Comparison of ENCODE assay signal across 21 cellular contexts in the genomic region with DNA sequence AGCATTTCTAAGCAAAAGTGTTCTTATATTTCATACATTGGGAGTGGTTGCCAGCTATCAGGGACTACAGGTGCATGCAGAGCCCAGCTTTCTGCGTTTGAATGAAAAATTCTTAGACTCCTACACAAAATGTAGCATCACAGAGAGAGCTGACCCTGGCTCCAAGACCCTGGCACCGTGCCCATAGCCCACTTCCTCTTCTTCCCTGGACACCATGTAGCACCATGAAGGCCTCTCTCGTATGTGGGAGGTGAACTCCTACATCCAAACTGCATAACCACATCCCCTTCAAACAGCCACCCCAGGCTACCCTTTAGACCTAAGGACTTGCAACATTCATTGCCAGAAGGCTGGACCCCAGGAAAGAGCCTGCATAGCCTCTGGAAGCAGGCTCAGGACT.
"Had no signal": no experiment of that assay in that cellular context is flagged by ENCODE, and none has a peak within 500 bp of the region (broad histone marks: within the 10 kb centered on the region; RNA-seq: fewer than 3 reads in every experiment).

No MANE protein-coding gene starts in this region.

- H3K4me1 Mint-ChIP-seq: activated naive CD8-positive, alpha-beta T cell treated with anti-CD3 and anti-CD28 coated beads for 36 hours; T-cell had no signal

- H3K27me3 Mint-ChIP-seq: activated B cell treated with CpG ODN at 0.5 μM for 24 hours; activated CD4-positive, alpha-beta memory T cell treated with anti-CD3 and anti-CD28 coated beads for 36 hours; activated naive CD8-positive, alpha-beta T cell treated with anti-CD3 and anti-CD28 coated beads for 36 hours; progenitor cell of endocrine pancreas; T-cell had no signal

- H3K4me3 Mint-ChIP-seq: activated B cell treated with CpG ODN at 0.5 μM for 24 hours; activated CD4-positive, alpha-beta memory T cell treated with anti-CD3 and anti-CD28 coated beads for 36 hours; activated naive CD8-positive, alpha-beta T cell treated with anti-CD3 and anti-CD28 coated beads for 36 hours; activated T-helper 1 cell treated with anti-CD3 and anti-CD28 coated beads, Interleukin-12 subunit alpha, Interleukin-12 subunit beta, Interleukin-2, Interleukin-4 antibody, amounts not matched to agents 30 ng/mL and 10 ng/mL and 1 ng/mL, durations not matched to agents 14 hours and 24 hours and 36 hours; dendritic cell treated with granulocyte-macrophage colony-stimulating factor and Interleukin-4, amounts not matched to agents 40 ng/mL and 50 ng/mL, for 4 days; naive B cell; neural crest cell; stimulated activated naive CD8-positive, alpha-beta T cell treated with anti-CD3 and anti-CD28 coated beads, Interleukin-15, amount 100 ng/mL, for 72 hours; T-cell had no signal

- H3K9me3 Mint-ChIP-seq: activated B cell treated with CpG ODN at 0.5 μM for 24 hours; activated CD4-positive, alpha-beta memory T cell treated with anti-CD3 and anti-CD28 coated beads for 36 hours; activated naive CD8-positive, alpha-beta T cell treated with anti-CD3 and anti-CD28 coated beads for 36 hours; activated T-helper 1 cell treated with anti-CD3 and anti-CD28 coated beads, Interleukin-12 subunit alpha, Interleukin-12 subunit beta, Interleukin-2, Interleukin-4 antibody, amounts not matched to agents 30 ng/mL and 10 ng/mL and 1 ng/mL, durations not matched to agents 14 hours and 24 hours and 36 hours; naive B cell; stimulated activated naive CD8-positive, alpha-beta T cell treated with anti-CD3 and anti-CD28 coated beads, Interleukin-15, amount 100 ng/mL, for 72 hours; T-cell had no signal

- H3K36me3 Mint-ChIP-seq: activated CD4-positive, alpha-beta memory T cell treated with anti-CD3 and anti-CD28 coated beads for 36 hours; activated naive CD8-positive, alpha-beta T cell treated with anti-CD3 and anti-CD28 coated beads for 36 hours; naive B cell; T-cell had no signal

- DNase-seq: activated B cell treated with CpG ODN at 0.5 μM for 24 hours; activated CD4-positive, alpha-beta memory T cell treated with anti-CD3 and anti-CD28 coated beads for 36 hours; activated CD4-positive, alpha-beta T cell treated with anti-CD3 and anti-CD28 coated beads for 4 hours; activated gamma-delta T cell treated with Interleukin-2 at 50 U/mL for 16 hours; activated naive CD8-positive, alpha-beta T cell treated with anti-CD3 and anti-CD28 coated beads for 36 hours; activated T-cell treated with anti-CD3 and anti-CD28 coated beads for 4 hours; amniotic stem cell; effector memory CD4-positive, alpha-beta T cell; esophagus squamous epithelium; mesenchymal stem cell; mucosa of descending colon; naive B cell; stimulated activated CD4-positive, alpha-beta T cell treated with anti-CD3 and anti-CD28 coated beads, Interleukin-2, amount 100 ng/mL, for 24 hours; stimulated activated naive CD8-positive, alpha-beta T cell treated with anti-CD3 and anti-CD28 coated beads, Interleukin-15, amount 100 ng/mL, for 72 hours; T-cell; trophoblast cell had no signal

- H3K27me3 ChIP-seq: esophagus squamous epithelium had no signal

- ATAC-seq: mucosa of descending colon; stimulated activated naive CD8-positive, alpha-beta T cell treated with anti-CD3 and anti-CD28 coated beads, Interleukin-15, amount 100 ng/mL, for 72 hours; T-cell had no signal

- H3K27ac ChIP-seq: esophagus squamous epithelium had no signal

- H3K36me3 ChIP-seq: esophagus squamous epithelium had no signal

- H3K4me3 ChIP-seq: esophagus squamous epithelium, mucosa of descending colon had no signal

- H3K9me3 ChIP-seq: esophagus squamous epithelium, mucosa of descending colon had no signal

- H3K27ac Mint-ChIP-seq: activated B cell treated with CpG ODN at 0.5 μM for 24 hours; activated CD4-positive, alpha-beta memory T cell treated with anti-CD3 and anti-CD28 coated beads for 36 hours; activated naive CD8-positive, alpha-beta T cell treated with anti-CD3 and anti-CD28 coated beads for 36 hours; activated T-helper 1 cell treated with anti-CD3 and anti-CD28 coated beads, Interleukin-12 subunit alpha, Interleukin-12 subunit beta, Interleukin-2, Interleukin-4 antibody, amounts not matched to agents 30 ng/mL and 10 ng/mL and 1 ng/mL, durations not matched to agents 14 hours and 24 hours and 36 hours; dendritic cell treated with granulocyte-macrophage colony-stimulating factor and Interleukin-4, amounts not matched to agents 40 ng/mL and 50 ng/mL, for 4 days; progenitor cell of endocrine pancreas; stimulated activated naive CD8-positive, alpha-beta T cell treated with anti-CD3 and anti-CD28 coated beads, Interleukin-15, amount 100 ng/mL, for 72 hours; T-cell had no signal

- FAIRE-seq: endothelial cell of umbilical vein had no signal
